Comparison of ENCODE assay signal across 27 cellular contexts in the genomic region with DNA sequence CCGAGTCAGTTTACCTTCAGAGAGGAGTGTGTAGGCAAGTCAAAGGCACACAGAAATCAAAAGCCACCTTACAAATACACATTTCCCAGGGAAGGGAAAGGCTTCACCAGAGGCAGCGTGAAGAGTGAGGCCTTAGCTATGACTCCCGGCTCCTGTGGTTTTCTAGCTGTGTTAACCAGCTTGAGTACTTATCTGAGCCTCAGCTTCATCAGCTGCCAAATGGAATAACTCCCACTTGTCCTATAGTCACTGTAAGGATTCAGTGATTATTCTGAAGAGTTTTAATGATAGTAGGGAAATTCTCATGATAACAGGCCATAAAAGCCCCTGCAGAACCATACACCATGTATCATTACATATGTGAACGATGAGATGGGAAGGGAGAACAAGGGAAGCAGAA.
DNase-seq lines count a peak whose midpoint lies in the region; ATAC-seq and TF ChIP-seq lines count a peak whose summit lies in the region.
"Had no signal": no experiment of that assay in that cellular context is flagged by ENCODE, and none has a peak within 500 bp of the region (broad histone marks: within the 10 kb centered on the region; RNA-seq: fewer than 3 reads in every experiment).

No MANE protein-coding gene starts in this region.

- H4K20me1 ChIP-seq in osteoblast (ENCODE audit: insufficient read depth, low read length), result peaks cover 70% of the 10 kb centered on the region
- peaks cover 26% of the 10 kb centered on the region for H4K20me1 ChIP-seq in GM23338 (replicated peaks; ENCODE audit: insufficient read depth)

- H3K79me2 ChIP-seq in osteoblast (ENCODE audit: insufficient read depth, low read length) (peaks cover 85% of the 10 kb centered on the region), GM23338 (replicated peaks; ENCODE audit: insufficient read depth) (peaks cover 12% of the 10 kb centered on the region; the same call in 1 of the 2 replicates)

- H3K36me3 ChIP-seq in osteoblast (ENCODE audit: insufficient read depth, low read length), result peaks cover 92% of the 10 kb centered on the region
- H3K36me3 ChIP-seq in GM23338 (ENCODE audit: insufficient read depth), result peaks cover 10% of the 10 kb centered on the region

- DNase-seq in stimulated activated naive CD8-positive, alpha-beta T cell treated with anti-CD3 and anti-CD28 coated beads, Interleukin-15, Interleukin-2, amounts not matched to agents 100 U/mL and 50 U/mL, for 24 hours, result no peak
- DNase-seq in chondrocyte (ENCODE audit: low spot score) (no peak), osteoblast (ENCODE audit: insufficient read length, low spot score, missing footprints) (peak; percentile 76), GM23338 (ENCODE audit: low spot score) (no peak), kidney glomerular epithelial cell (lab: John Stamatoyannopoulos, UW) (no peak)
- DNase-seq: ACHN; activated CD8-positive, alpha-beta memory T cell treated with anti-CD3 and anti-CD28 coated beads for 24 hours; activated naive CD4-positive, alpha-beta T cell treated with anti-CD3 and anti-CD28 coated beads, Interleukin-2, amount 50 U/mL, for 16 hours; activated T-cell treated with anti-CD3 and anti-CD28 coated beads, Interleukin-2, amount 50 U/mL, for 1 hour; Calu3; central memory CD4-positive, alpha-beta T cell; hypothalamus; midbrain; NCI-H1092 treated with DMSO at 0.1 percent for 48 hours; NCI-H1930; NCI-H2227 treated with DMSO at 0.1 percent for 48 hours; NCI-H69; sigmoid colon; SJCRH30; substantia nigra; T-cell; upper lobe of right lung had no signal

- no peak overlapping the region for H3K4me3 ChIP-seq in osteoblast (ENCODE audit: insufficient read depth, low read length)
- no peak overlapping the region for H3K4me3 ChIP-seq in GM23338
- H3K4me3 ChIP-seq: sigmoid colon, SJCRH30, upper lobe of right lung had no signal

- H3K4me3 Mint-ChIP-seq in stimulated activated naive CD8-positive, alpha-beta T cell treated with anti-CD3 and anti-CD28 coated beads, Interleukin-15, Interleukin-2, amounts not matched to agents 100 ng/mL and 50 ng/mL, for 24 hours, result no peak overlapping the region
- H3K4me3 Mint-ChIP-seq in chondrocyte (ENCODE audit: unreplicated experiment) (no peak overlapping the region), GM23338 (no peak overlapping the region)
- H3K4me3 Mint-ChIP-seq: IgD-negative memory B cell, T-cell had no signal

- H3K4me2 ChIP-seq in osteoblast (ENCODE audit: insufficient read depth, low read length) (no peak overlapping the region), GM23338 (no peak overlapping the region)

- no peaks in the 10 kb centered on the region for H3K9me3 Mint-ChIP-seq in stimulated activated naive CD8-positive, alpha-beta T cell treated with anti-CD3 and anti-CD28 coated beads, Interleukin-15, Interleukin-2, amounts not matched to agents 100 ng/mL and 50 ng/mL, for 24 hours
- peaks cover 3% of the 10 kb centered on the region for H3K9me3 Mint-ChIP-seq in chondrocyte (ENCODE audit: low read depth)
- no peaks in the 10 kb centered on the region for H3K9me3 Mint-ChIP-seq in GM23338
- H3K9me3 Mint-ChIP-seq: IgD-negative memory B cell, T-cell had no signal

- ATAC-seq in stimulated activated naive CD8-positive, alpha-beta T cell treated with anti-CD3 and anti-CD28 coated beads, Interleukin-15, Interleukin-2, amounts not matched to agents 100 U/mL and 50 U/mL, for 24 hours, result no peak
- no peak for ATAC-seq in GM23338
- no peak for ATAC-seq in HG02852 (IDR thresholded peaks at IDR 0.05; ENCODE audit: unreplicated experiment)
- ATAC-seq in GM19328 (IDR thresholded peaks at IDR 0.05; ENCODE audit: unreplicated experiment), result no peak
- ATAC-seq: T-cell, upper lobe of right lung had no signal

- H2AFZ ChIP-seq in osteoblast (ENCODE audit: low read length), result no peak overlapping the region
- H2AFZ ChIP-seq in GM23338, result no peak overlapping the region

- no peaks in the 10 kb centered on the region for H3K9me2 ChIP-seq in GM23338 (ENCODE audit: insufficient read depth)

- H3K27ac ChIP-seq in osteoblast (ENCODE audit: low read depth, low read length) (peak overlapping the region; percentile 82), GM23338 (ENCODE audit: low read depth) (no peak overlapping the region)
- H3K27ac ChIP-seq: SJCRH30, upper lobe of right lung had no signal

- H3K9me3 ChIP-seq in osteoblast (ENCODE audit: low read depth, low read length), result no peaks in the 10 kb centered on the region
- H3K9me3 ChIP-seq: sigmoid colon, upper lobe of right lung had no signal

- peaks cover 36% of the 10 kb centered on the region for H3K4me1 Mint-ChIP-seq in stimulated activated naive CD8-positive, alpha-beta T cell treated with anti-CD3 and anti-CD28 coated beads, Interleukin-15, Interleukin-2, amounts not matched to agents 100 ng/mL and 50 ng/mL, for 24 hours (ENCODE audit: low read depth)
- H3K4me1 Mint-ChIP-seq in chondrocyte (ENCODE audit: low read depth) (no peaks in the 10 kb centered on the region), GM23338 (no peaks in the 10 kb centered on the region)

- H3K27ac Mint-ChIP-seq in stimulated activated naive CD8-positive, alpha-beta T cell treated with anti-CD3 and anti-CD28 coated beads, Interleukin-15, Interleukin-2, amounts not matched to agents 100 ng/mL and 50 ng/mL, for 24 hours, result peak overlapping the region; percentile 65
- H3K27ac Mint-ChIP-seq in chondrocyte (ENCODE audit: unreplicated experiment) (peak overlapping the region; percentile 27), GM23338 (no peak overlapping the region)
- H3K27ac Mint-ChIP-seq: IgD-negative memory B cell had no signal

- H3K27me3 Mint-ChIP-seq in stimulated activated naive CD8-positive, alpha-beta T cell treated with anti-CD3 and anti-CD28 coated beads, Interleukin-15, Interleukin-2, amounts not matched to agents 100 ng/mL and 50 ng/mL, for 24 hours, result no peaks in the 10 kb centered on the region
- H3K27me3 Mint-ChIP-seq in chondrocyte (ENCODE audit: low read depth) (no peaks in the 10 kb centered on the region), GM23338 (ENCODE audit: insufficient read depth, low read depth, poor library complexity) (no peaks in the 10 kb centered on the region)
- H3K27me3 Mint-ChIP-seq: IgD-negative memory B cell, progenitor cell of endocrine pancreas, T-cell had no signal

- H3K4me1 ChIP-seq in osteoblast (ENCODE audit: insufficient read depth, low read length) (peaks cover 17% of the 10 kb centered on the region), GM23338 (ENCODE audit: insufficient read depth) (no peaks in the 10 kb centered on the region)
- H3K4me1 ChIP-seq: SJCRH30 had no signal

- H3K27me3 ChIP-seq in osteoblast (ENCODE audit: insufficient read depth, low read length) (no peaks in the 10 kb centered on the region), GM23338 (ENCODE audit: insufficient read depth) (no peaks in the 10 kb centered on the region)
- H3K27me3 ChIP-seq: sigmoid colon, SJCRH30, upper lobe of right lung had no signal

- H3F3A ChIP-seq in GM23338 (replicated peaks; ENCODE audit: low read depth), result 0 out of 2 replicates have a peak, but pooled peaks cover 3% of the 10 kb centered on the region

- peaks cover 51% of the 10 kb centered on the region for H3K36me3 Mint-ChIP-seq in stimulated activated naive CD8-positive, alpha-beta T cell treated with anti-CD3 and anti-CD28 coated beads, Interleukin-15, Interleukin-2, amounts not matched to agents 100 ng/mL and 50 ng/mL, for 24 hours (ENCODE audit: low read depth)
- peaks cover 28% of the 10 kb centered on the region for H3K36me3 Mint-ChIP-seq in chondrocyte (ENCODE audit: low read depth)
- peaks cover 36% of the 10 kb centered on the region for H3K36me3 Mint-ChIP-seq in GM23338 (ENCODE audit: low read depth)

- TF ChIP-seq CTCF in chondrocyte (IDR thresholded peaks at IDR 0.05) (no peak), osteoblast (IDR thresholded peaks at IDR 0.05; ENCODE audit: extremely low read depth, low read depth, low read length) (no peak), GM23338 (conservative IDR thresholded peaks at IDR 0.05; ENCODE audit: low read depth in 2 of 2) (no peak)

TF ChIP-seq in GM23338, 12 proteins besides CTCF, POLR2A, EP300 and RAD21 (continues in another document):
- TF ChIP-seq EZH2 (IDR thresholded peaks at IDR 0.05; ENCODE audit: low read depth, unreplicated experiment), result no peak
- TF ChIP-seq STAT1 (IDR thresholded peaks at IDR 0.05; ENCODE audit: unreplicated experiment), result no peak
- TF ChIP-seq NANOG (IDR thresholded peaks at IDR 0.05; ENCODE audit: borderline replicate concordance), result no peak
- TF ChIP-seq, protein P1, sequence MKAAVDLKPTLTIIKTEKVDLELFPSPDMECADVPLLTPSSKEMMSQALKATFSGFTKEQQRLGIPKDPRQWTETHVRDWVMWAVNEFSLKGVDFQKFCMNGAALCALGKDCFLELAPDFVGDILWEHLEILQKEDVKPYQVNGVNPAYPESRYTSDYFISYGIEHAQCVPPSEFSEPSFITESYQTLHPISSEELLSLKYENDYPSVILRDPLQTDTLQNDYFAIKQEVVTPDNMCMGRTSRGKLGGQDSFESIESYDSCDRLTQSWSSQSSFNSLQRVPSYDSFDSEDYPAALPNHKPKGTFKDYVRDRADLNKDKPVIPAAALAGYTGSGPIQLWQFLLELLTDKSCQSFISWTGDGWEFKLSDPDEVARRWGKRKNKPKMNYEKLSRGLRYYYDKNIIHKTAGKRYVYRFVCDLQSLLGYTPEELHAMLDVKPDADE (IDR thresholded peaks at IDR 0.05), result no peak
- no peak for TF ChIP-seq ZNF331 (CRISPR knock-in tag; IDR thresholded peaks at IDR 0.05; ENCODE audit: low read depth)
